ENCODE assay signal across 12 cellular contexts in the genomic region with DNA sequence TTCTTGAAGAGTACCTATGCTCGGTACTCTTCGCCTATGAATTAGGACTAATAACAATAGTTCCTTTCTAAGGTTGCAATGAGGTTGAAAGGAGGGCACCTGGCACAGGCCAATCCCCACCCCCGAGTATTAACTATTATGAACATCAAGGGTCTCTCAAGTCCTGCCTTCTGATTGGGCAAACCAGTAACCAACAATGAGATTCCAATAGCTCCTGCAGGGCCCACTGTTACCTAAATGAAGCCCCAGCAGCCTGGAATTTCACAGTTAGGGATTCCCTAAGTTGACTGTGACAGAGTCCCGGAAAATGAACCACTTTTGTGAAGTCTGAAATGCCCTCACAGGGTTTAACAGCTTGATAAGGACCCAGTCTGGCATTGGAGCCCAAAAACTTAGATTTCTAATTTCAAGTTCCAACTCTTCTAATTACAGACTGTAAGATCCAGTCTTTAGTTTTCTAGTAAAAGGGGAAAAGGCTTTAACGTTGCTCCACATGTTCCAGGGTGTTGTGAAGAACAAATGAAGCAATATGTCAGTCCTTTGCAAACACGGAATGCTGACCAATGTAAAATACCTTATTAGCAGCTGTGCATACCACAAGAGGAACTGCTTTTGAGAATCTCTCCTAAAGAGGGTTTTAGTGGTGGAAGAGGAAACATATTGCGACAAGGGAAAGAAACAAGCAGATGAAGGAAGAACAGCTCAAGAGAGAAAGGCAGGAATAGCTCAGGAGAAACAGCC.
DNase-seq lines count a peak whose midpoint lies in the region; ATAC-seq and TF ChIP-seq lines count a peak whose summit lies in the region.
"Had no signal": no experiment of that assay in that cellular context is flagged by ENCODE, and none has a peak within 500 bp of the region (broad histone marks: within the 10 kb centered on the region; RNA-seq: fewer than 3 reads in every experiment).

No MANE protein-coding gene starts in this region.

- H3K79me2 ChIP-seq in mammary epithelial cell (ENCODE audit: insufficient read depth, low read length) = no peaks in the 10 kb centered on the region

- no peak for TF ChIP-seq CTCF in suprapubic skin (IDR thresholded peaks at IDR 0.05)
- no peak for TF ChIP-seq CTCF in mammary epithelial cell (conservative IDR thresholded peaks at IDR 0.05 in 1 of 2, IDR thresholded peaks at IDR 0.05 in 1 of 2; ENCODE audit: extremely low read depth in 1 of 2, insufficient read depth in 1 of 2, low read depth in 1 of 2, low read length in 2 of 2)

- H3K27me3 ChIP-seq in suprapubic skin (no peaks in the 10 kb centered on the region), mammary epithelial cell (ENCODE audit: insufficient read depth, low read length) (no peaks in the 10 kb centered on the region)

- dilution Hi-C loops in mammary epithelial cell (cut with HindIII; ENCODE audit: low sequenced_read_pairs) = no loop called here

- H3K4me1 ChIP-seq in suprapubic skin (no peaks in the 10 kb centered on the region), mammary epithelial cell (ENCODE audit: insufficient read depth, low read length) (no peaks in the 10 kb centered on the region)

- ATAC-seq in GM18502 (IDR thresholded peaks at IDR 0.05; ENCODE audit: poor library complexity, unreplicated experiment) (peak; percentile 34), HG03103 (IDR thresholded peaks at IDR 0.05; ENCODE audit: low read depth, unreplicated experiment) (peak; percentile 25), left lobe of liver (peak; percentile 31)
- ATAC-seq: activated naive CD4-positive, alpha-beta T cell treated with anti-CD3 and anti-CD28 coated beads, Interleukin-2, amount 50 U/mL, for 72 hours had no signal

- 72% methylated on average over 7 of the region's 7 CpGs for WGBS in suprapubic skin
- WGBS in mammary epithelial cell (ENCODE audit: low coverage, missing lambda C conversion rate) = 51% methylated on average over 7 of the region's 7 CpGs

- no TSS peak for BruUV-seq in mammary epithelial cell (replicated peaks; lab: Mats Ljungman, UMichigan)

- no peak overlapping the region for H2AFZ ChIP-seq in mammary epithelial cell (ENCODE audit: low read depth, low read length)

- H3K9me3 ChIP-seq in suprapubic skin (no peaks in the 10 kb centered on the region), mammary epithelial cell (replicated peaks; ENCODE audit: insufficient read depth, low read length) (no peaks in the 10 kb centered on the region)

- no peak overlapping the region for H3K9ac ChIP-seq in mammary epithelial cell (ENCODE audit: insufficient read depth, low read length)

- no peak for TF ChIP-seq POLR2A in suprapubic skin (IDR thresholded peaks at IDR 0.05)

- in situ Hi-C loops in mammary epithelial cell (cut with MboI; ENCODE audit: low sequenced_read_pairs in 2 of 2) = no loop called here

- H3K27ac ChIP-seq in suprapubic skin = no peak overlapping the region
- H3K27ac ChIP-seq in mammary epithelial cell (ENCODE audit: insufficient read depth, low read depth, low read length) = no peak overlapping the region

- no peak overlapping the region for H3K4me2 ChIP-seq in mammary epithelial cell (ENCODE audit: insufficient read depth, low read depth, low read length)

- no peak for TF ChIP-seq EP300 in suprapubic skin (IDR thresholded peaks at IDR 0.05)

- H3K4me3 ChIP-seq in suprapubic skin (no peak overlapping the region), mammary epithelial cell (replicated peaks in 1 of 3; ENCODE audit: insufficient read depth in 1 of 3, low read depth in 2 of 3, low read length in 3 of 3) (no peak overlapping the region)

- CTCF ChIA-PET in mammary epithelial cell (lab: Charles Lee; ENCODE audit: low non-redundant PET) = no interaction called here

- H4K20me1 ChIP-seq in mammary epithelial cell (ENCODE audit: insufficient read depth, low read length) = no peaks in the 10 kb centered on the region

- intact Hi-C loops in mammary epithelial cell (cut with micrococcal nuclease) = no loop called here

- DNase-seq in SKM-1 treated with dmso at 0.1 percent for 144 hours (lab: John Stamatoyannopoulos, UW; ENCODE audit: unreplicated experiment) (peak; percentile 83), left lobe of liver (ENCODE audit: low spot score) (no peak), suprapubic skin (ENCODE audit: low spot score in 2 of 2) (no peak), NCI-H524 (lab: John Stamatoyannopoulos, UW) (no peak), NCI-H2171 (lab: John Stamatoyannopoulos, UW) (no peak), mammary epithelial cell (no peak)
- DNase-seq: NCI-H1436 treated with DMSO at 0.1 percent for 48 hours; posterior cingulate gyrus; stimulated activated CD8-positive, alpha-beta memory T cell treated with anti-CD3 and anti-CD28 coated beads, Interleukin-4, amount 100 ng/mL, for 48 hours had no signal

- H3K36me3 ChIP-seq in suprapubic skin = no peaks in the 10 kb centered on the region
- H3K36me3 ChIP-seq in mammary epithelial cell (ENCODE audit: insufficient read depth, low read length) = no peaks in the 10 kb centered on the region
